In the genomic region with DNA sequence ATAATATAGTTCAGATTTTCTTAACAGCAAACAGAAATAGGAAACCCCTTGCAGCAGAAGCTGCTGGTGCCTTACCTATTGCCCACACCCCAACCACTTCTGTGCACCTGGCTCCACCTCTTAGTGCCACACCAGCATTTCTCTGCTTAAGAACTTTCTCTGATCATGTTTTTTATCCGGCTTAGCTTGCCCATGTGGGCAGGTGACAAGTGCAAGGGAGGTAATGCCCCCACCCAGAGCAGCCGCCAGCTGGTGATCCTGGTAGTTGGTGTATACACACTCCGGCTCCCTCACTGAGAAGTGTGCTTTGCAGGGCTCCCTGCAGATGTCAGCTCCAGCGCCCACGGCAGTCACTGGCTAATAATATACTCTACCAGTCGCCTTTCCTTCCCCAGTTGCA, we compare ENCODE assay signal across 23 cellular contexts.
DNase-seq lines count a peak whose midpoint lies in the region; ATAC-seq lines count a peak whose summit lies in the region.
"Had no signal": no experiment of that assay in that cellular context is flagged by ENCODE, and none has a peak within 500 bp of the region (broad histone marks: within the 10 kb centered on the region; RNA-seq: fewer than 3 reads in every experiment).

No MANE protein-coding gene starts in this region.

- CTCF ChIA-PET in naive thymus-derived CD4-positive, alpha-beta T cell (lab: Charles Lee), result interaction anchor here (0.9 to 1.5 kb wide), 4 partner anchors 8 to 101 kb away, joined by 3 to 6 read pairs (median 4); no protein-coding TSS in a partner anchor

- H3K27ac ChIP-seq in naive thymus-derived CD4-positive, alpha-beta T cell (ENCODE audit: low read depth, low read length), result no peak overlapping the region
- H3K27ac ChIP-seq: coronary artery, foreskin keratinocyte, heart right ventricle, psoas muscle, SJSA1, upper lobe of left lung had no signal

- peak; percentile 55 for ATAC-seq in naive thymus-derived CD4-positive, alpha-beta T cell
- ATAC-seq in HG02623 (IDR thresholded peaks at IDR 0.05; ENCODE audit: unreplicated experiment), result no peak
- no peak for ATAC-seq in stimulated activated effector memory CD8-positive, alpha-beta T cell treated with anti-CD3 and anti-CD28 coated beads, Interleukin-12 subunit alpha, Interleukin-12 subunit beta, amount 100 ng/mL, for 72 hours
- ATAC-seq: activated CD4-positive, alpha-beta T cell treated with anti-CD3 and anti-CD28 coated beads for 36 hours; activated T-cell treated with anti-CD3 and anti-CD28 coated beads, Interleukin-2, amount 50 U/mL, for 72 hours; effector memory CD8-positive, alpha-beta T cell; esophagus mucosa; foreskin keratinocyte; heart right ventricle; psoas muscle had no signal

- POLR2A ChIA-PET in naive thymus-derived CD4-positive, alpha-beta T cell (lab: Charles Lee), result interaction anchor here (0.7 to 0.9 kb wide), 2 partner anchors 9 to 66 kb away, joined by 4 read pairs; no protein-coding TSS in a partner anchor

- H3K4me1 ChIP-seq in naive thymus-derived CD4-positive, alpha-beta T cell (ENCODE audit: control insufficient read depth in 2 of 2, insufficient read depth in 2 of 2, low read length in 2 of 2), result peaks cover 4 to 30% of the 10 kb centered on the region in 2 donors
- H3K4me1 ChIP-seq: BE2C, foreskin keratinocyte, psoas muscle, upper lobe of left lung had no signal

- H3K9me3 ChIP-seq in naive thymus-derived CD4-positive, alpha-beta T cell (ENCODE audit: control insufficient read depth in 2 of 3, low read length in 3 of 3), result no peaks in the 10 kb centered on the region
- H3K9me3 ChIP-seq: BE2C, heart right ventricle, psoas muscle, SJSA1, upper lobe of left lung had no signal

- peak overlapping the region in 7 of 10 donors; percentile 3 to 54 (median 11) for H3K4me3 Mint-ChIP-seq in naive thymus-derived CD4-positive, alpha-beta T cell
- H3K4me3 Mint-ChIP-seq in stimulated activated effector memory CD8-positive, alpha-beta T cell treated with anti-CD3 and anti-CD28 coated beads, Interleukin-12 subunit alpha, Interleukin-12 subunit beta, amount 100 ng/mL, for 72 hours, result no peak overlapping the region
- H3K4me3 Mint-ChIP-seq: activated CD4-positive, alpha-beta T cell treated with anti-CD3 and anti-CD28 coated beads for 36 hours; activated naive CD4-positive, alpha-beta T cell treated with anti-CD3 and anti-CD28 coated beads for 36 hours; activated T-cell treated with anti-CD3 and anti-CD28 coated beads, Interleukin-2, amount 50 U/mL, for 72 hours; effector memory CD8-positive, alpha-beta T cell had no signal

- H3K27ac Mint-ChIP-seq in naive thymus-derived CD4-positive, alpha-beta T cell, result peak overlapping the region in 5 of 9 donors; percentile 33 to 68 (median 60)
- no peak overlapping the region for H3K27ac Mint-ChIP-seq in stimulated activated effector memory CD8-positive, alpha-beta T cell treated with anti-CD3 and anti-CD28 coated beads, Interleukin-12 subunit alpha, Interleukin-12 subunit beta, amount 100 ng/mL, for 72 hours
- H3K27ac Mint-ChIP-seq: activated CD4-positive, alpha-beta T cell treated with anti-CD3 and anti-CD28 coated beads for 36 hours; activated naive CD4-positive, alpha-beta T cell treated with anti-CD3 and anti-CD28 coated beads for 36 hours; activated T-cell treated with anti-CD3 and anti-CD28 coated beads, Interleukin-2, amount 50 U/mL, for 72 hours; effector memory CD8-positive, alpha-beta T cell had no signal

- intact Hi-C loops in naive thymus-derived CD4-positive, alpha-beta T cell (cut with micrococcal nuclease), result no loop called here

- no peaks in the 10 kb centered on the region for H3K9me3 Mint-ChIP-seq in naive thymus-derived CD4-positive, alpha-beta T cell
- H3K9me3 Mint-ChIP-seq in stimulated activated effector memory CD8-positive, alpha-beta T cell treated with anti-CD3 and anti-CD28 coated beads, Interleukin-12 subunit alpha, Interleukin-12 subunit beta, amount 100 ng/mL, for 72 hours, result no peaks in the 10 kb centered on the region
- H3K9me3 Mint-ChIP-seq: activated naive CD4-positive, alpha-beta T cell treated with anti-CD3 and anti-CD28 coated beads for 36 hours; activated T-cell treated with anti-CD3 and anti-CD28 coated beads, Interleukin-2, amount 50 U/mL, for 72 hours; effector memory CD8-positive, alpha-beta T cell had no signal

- peaks cover 0 to 12% (median 0%) of the 10 kb centered on the region in 5 donors for H3K27me3 Mint-ChIP-seq in naive thymus-derived CD4-positive, alpha-beta T cell
- H3K27me3 Mint-ChIP-seq: activated CD4-positive, alpha-beta T cell treated with anti-CD3 and anti-CD28 coated beads for 36 hours had no signal

- H3K27me3 ChIP-seq in naive thymus-derived CD4-positive, alpha-beta T cell (ENCODE audit: control insufficient read depth in 2 of 2, insufficient read depth in 2 of 2, low read length in 2 of 2), result no peaks in the 10 kb centered on the region
- H3K27me3 ChIP-seq: BE2C, heart right ventricle, SJSA1, upper lobe of left lung had no signal

- H3K36me3 Mint-ChIP-seq in naive thymus-derived CD4-positive, alpha-beta T cell, result no peaks in the 10 kb centered on the region
- no peaks in the 10 kb centered on the region for H3K36me3 Mint-ChIP-seq in stimulated activated effector memory CD8-positive, alpha-beta T cell treated with anti-CD3 and anti-CD28 coated beads, Interleukin-12 subunit alpha, Interleukin-12 subunit beta, amount 100 ng/mL, for 72 hours

- peaks cover 5 to 25% (median 22%) of the 10 kb centered on the region in 7 donors for H3K4me1 Mint-ChIP-seq in naive thymus-derived CD4-positive, alpha-beta T cell
- H3K4me1 Mint-ChIP-seq in stimulated activated effector memory CD8-positive, alpha-beta T cell treated with anti-CD3 and anti-CD28 coated beads, Interleukin-12 subunit alpha, Interleukin-12 subunit beta, amount 100 ng/mL, for 72 hours, result no peaks in the 10 kb centered on the region

- DNase-seq in NCI-H2081 (lab: John Stamatoyannopoulos, UW) (peak; percentile 9 to 40), NCI-H2081 treated with DMSO at 0.1 percent for 48 hours (lab: John Stamatoyannopoulos, UW) (no peak), NCI-H146 treated with DMSO at 0.1 percent for 48 hours (lab: John Stamatoyannopoulos, UW; ENCODE audit: unreplicated experiment) (peak; percentile 65), NCI-H82 (lab: John Stamatoyannopoulos, UW) (peak; percentile 71)
- DNase-seq in naive thymus-derived CD4-positive, alpha-beta T cell, result peak in 6 of 9 donors; percentile 21 to 39 (median 32)
- DNase-seq in activated T-cell treated with anti-CD3 and anti-CD28 coated beads, Interleukin-2, amount 50 U/mL, for 48 hours, result no peak
- no peak for DNase-seq in stimulated activated effector memory CD8-positive, alpha-beta T cell treated with anti-CD3 and anti-CD28 coated beads, Interleukin-12 subunit alpha, Interleukin-12 subunit beta, amount 100 ng/mL, for 72 hours (ENCODE audit: low spot score in 2 of 2)
- DNase-seq: activated CD4-positive, alpha-beta T cell treated with anti-CD3 and anti-CD28 coated beads for 36 hours; activated naive CD4-positive, alpha-beta T cell treated with anti-CD3 and anti-CD28 coated beads for 36 hours; activated T-cell treated with anti-CD3 and anti-CD28 coated beads, Interleukin-2, amount 50 U/mL, for 72 hours; amniotic stem cell; BE2C; effector memory CD8-positive, alpha-beta T cell; foreskin keratinocyte; heart right ventricle; Kasumi-1; psoas muscle; T-helper 1 cell; upper lobe of left lung had no signal

- no peaks in the 10 kb centered on the region for H3K36me3 ChIP-seq in naive thymus-derived CD4-positive, alpha-beta T cell (ENCODE audit: control insufficient read depth in 2 of 3, insufficient read depth in 3 of 3, low read length in 3 of 3)
- H3K36me3 ChIP-seq: BE2C, upper lobe of left lung had no signal

- H3K4me3 ChIP-seq in naive thymus-derived CD4-positive, alpha-beta T cell (ENCODE audit: low read length), result no peak overlapping the region
- H3K4me3 ChIP-seq: coronary artery, heart right ventricle, psoas muscle, SJSA1, upper lobe of left lung had no signal

Comparison
In these comparisons a context has a peak if more than half of its experiments do, and no peak if none do; other contexts are left out.
1. DNase-seq: peak in NCI-H2081 (2 of 2), NCI-H146 treated with DMSO at 0.1 percent for 48 hours (single experiment), NCI-H82 (single experiment) and naive thymus-derived CD4-positive, alpha-beta T cell (6 of 9); none in NCI-H2081 treated with DMSO at 0.1 percent for 48 hours (single experiment), activated T-cell treated with anti-CD3 and anti-CD28 coated beads, Interleukin-2, amount 50 U/mL, for 48 hours (0 of 2) and stimulated activated effector memory CD8-positive, alpha-beta T cell treated with anti-CD3 and anti-CD28 coated beads, Interleukin-12 subunit alpha, Interleukin-12 subunit beta, amount 100 ng/mL, for 72 hours (0 of 2).